In the genomic region with DNA sequence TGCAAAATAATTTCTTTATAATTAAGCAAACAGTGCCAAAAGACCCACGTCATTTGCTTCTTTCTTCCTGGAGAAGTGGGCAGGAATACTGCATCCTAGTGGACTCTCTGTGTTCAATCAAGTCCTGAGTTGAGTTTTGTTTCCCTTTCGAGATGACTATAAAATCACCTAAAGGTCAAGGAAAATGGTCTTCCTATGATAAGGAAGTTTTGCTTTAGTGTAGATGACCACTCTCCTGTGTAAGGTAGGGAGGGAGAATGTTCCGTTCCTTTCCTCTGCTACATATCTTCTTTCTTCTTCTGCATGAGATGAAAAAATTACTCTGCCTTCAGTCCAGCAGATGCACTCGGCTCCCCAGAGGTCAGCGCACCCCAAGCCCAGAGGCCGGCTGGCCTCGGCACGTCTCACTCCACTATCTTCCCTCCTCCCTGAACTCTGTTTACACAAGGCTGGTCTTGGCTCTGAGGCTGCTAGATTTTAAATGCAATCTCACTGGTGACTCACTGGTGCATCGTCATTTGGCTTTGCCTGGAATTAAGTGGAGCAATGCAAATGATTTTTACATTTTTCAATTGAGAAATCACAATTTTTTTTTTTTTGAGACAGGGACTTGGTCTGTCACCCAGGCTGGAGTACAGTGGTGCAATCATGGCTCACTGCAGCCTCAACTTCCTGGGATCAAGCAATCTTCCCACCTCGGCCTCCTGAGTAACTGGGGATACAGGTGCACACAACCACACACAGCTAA, we compare ENCODE assay signal across 11 cellular contexts. TPM values are rescaled to one million over a fixed set of nuclear protein-coding genes. Genes with fewer than 3 reads are reported as not detected.
A peak's percentile ranks its signal among the peaks of the same experiment; 100 is the strongest.
DNase-seq lines count a peak whose midpoint lies in the region; ATAC-seq, FAIRE-seq and TF ChIP-seq lines count a peak whose summit lies in the region.
"Had no signal": no experiment of that assay in that cellular context is flagged by ENCODE, and none has a peak within 500 bp of the region (broad histone marks: within the 10 kb centered on the region; RNA-seq: fewer than 3 reads in every experiment).

No MANE protein-coding gene starts in this region.

- no peak for TF ChIP-seq CTCF in HFF-Myc (IDR thresholded peaks at IDR 0.05; ENCODE audit: low read depth, low read length, missing control alignments)
- TF ChIP-seq CTCF in hepatocyte (IDR thresholded peaks at IDR 0.05; ENCODE audit: poor library complexity), result no peak
- TF ChIP-seq CTCF in stomach (IDR thresholded peaks at IDR 0.05), result no peak

- no peak for ATAC-seq in HG03432 (IDR thresholded peaks at IDR 0.05; ENCODE audit: unreplicated experiment)

- intact Hi-C loops in stomach (cut with DNase I; ENCODE audit: low total_unique reads), result no loop called here

- WGBS in hepatocyte (ENCODE audit: low lambda C conversion rate, missing lambda C conversion rate), result 33% methylated on average over 10 of the region's 10 CpGs
- 23 to 37% (median 27%) methylated on average over 10 of the region's 10 CpGs for WGBS in stomach, 5 donors

- H3K9ac ChIP-seq in adipocyte (ENCODE audit: low read length), result peak overlapping the region; percentile 76

- H3K4me1 ChIP-seq in adipocyte (ENCODE audit: control insufficient read depth, insufficient read depth, low read length), result peaks cover 34% of the 10 kb centered on the region
- H3K4me1 ChIP-seq in hepatocyte (ENCODE audit: insufficient read depth), result peaks cover 17% of the 10 kb centered on the region
- peaks cover 7 to 41% (median 14%) of the 10 kb centered on the region in 4 donors for H3K4me1 ChIP-seq in stomach
- H3K4me1 ChIP-seq in effector memory CD4-positive, alpha-beta T cell (ENCODE audit: control insufficient read depth, insufficient read depth, low read length, poor library complexity, severe bottlenecking), result peaks cover 4% of the 10 kb centered on the region
- peaks cover 5% of the 10 kb centered on the region for H3K4me1 ChIP-seq in CD8-positive, alpha-beta memory T cell (ENCODE audit: insufficient read depth, low read length)

- H3K4me3 ChIP-seq in HFF-Myc (replicated peaks; ENCODE audit: low read depth, low read length), result no peak overlapping the region
- H3K4me3 ChIP-seq in adipocyte (ENCODE audit: low read length), result peak overlapping the region; percentile 61
- no peak overlapping the region for H3K4me3 ChIP-seq in hepatocyte
- no peak overlapping the region for H3K4me3 ChIP-seq in stomach
- H3K4me3 ChIP-seq in effector memory CD4-positive, alpha-beta T cell (ENCODE audit: insufficient read depth, low read depth, low read length, poor library complexity, severe bottlenecking), result no peak overlapping the region
- no peak overlapping the region for H3K4me3 ChIP-seq in CD8-positive, alpha-beta memory T cell (ENCODE audit: low read length)
- H3K4me3 ChIP-seq: SK-N-MC had no signal

- peak overlapping the region; percentile 49 for H3K4me2 ChIP-seq in hepatocyte

- peaks cover 0 to 2% (median 0%) of the 10 kb centered on the region in 3 donors for H3K36me3 Mint-ChIP-seq in CD8-positive, alpha-beta memory T cell

- H3K9me2 ChIP-seq in hepatocyte (replicated peaks; ENCODE audit: insufficient read depth), result no peaks in the 10 kb centered on the region

- H3K27ac Mint-ChIP-seq in CD8-positive, alpha-beta memory T cell, result peak overlapping the region in 3 of 8 donors; percentile 17 to 78 (median 38)

- no peaks in the 10 kb centered on the region for H3K9me3 Mint-ChIP-seq in CD8-positive, alpha-beta memory T cell

- no peak for TF ChIP-seq EP300 in stomach (IDR thresholded peaks at IDR 0.05)

- peak overlapping the region; percentile 83 for H3K27ac ChIP-seq in hepatocyte
- peak overlapping the region in 4 of 5 donors; percentile 66 to 79 (median 72) for H3K27ac ChIP-seq in stomach
- H3K27ac ChIP-seq in effector memory CD4-positive, alpha-beta T cell (ENCODE audit: insufficient read depth, low read length, poor library complexity, severe bottlenecking), result no peak overlapping the region
- no peak overlapping the region for H3K27ac ChIP-seq in CD8-positive, alpha-beta memory T cell (ENCODE audit: low read depth, low read length)
- H3K27ac ChIP-seq: SK-N-MC had no signal

- no peaks in the 10 kb centered on the region for H3K27me3 Mint-ChIP-seq in CD8-positive, alpha-beta memory T cell

- CTCF ChIA-PET in CD8-positive, alpha-beta memory T cell (lab: Charles Lee), result interaction anchor here (10.9 kb wide), 1 partner anchor 41 kb away, joined by 304 read pairs; a partner anchor contains a TSS

- no peak for TF ChIP-seq POLR2A in stomach (IDR thresholded peaks at IDR 0.05)

- H3K27me3 ChIP-seq in adipocyte (replicated peaks; ENCODE audit: control insufficient read depth, insufficient read depth, low read length), result no peaks in the 10 kb centered on the region
- H3K27me3 ChIP-seq in hepatocyte, result no peaks in the 10 kb centered on the region
- H3K27me3 ChIP-seq in stomach, result no peaks in the 10 kb centered on the region
- H3K27me3 ChIP-seq in effector memory CD4-positive, alpha-beta T cell (replicated peaks; ENCODE audit: control insufficient read depth, insufficient read depth, low read length, poor library complexity, severe bottlenecking), result no peaks in the 10 kb centered on the region
- H3K27me3 ChIP-seq in CD8-positive, alpha-beta memory T cell (ENCODE audit: insufficient read depth, low read length, poor library complexity, severe bottlenecking), result no peaks in the 10 kb centered on the region

- no peaks in the 10 kb centered on the region for H4K20me1 ChIP-seq in hepatocyte (ENCODE audit: insufficient read depth, poor library complexity, severe bottlenecking)

- DNase-seq in HFF-Myc (ENCODE audit: extremely low read depth, low read depth), result peak; percentile 54
- peak; percentile 96 for DNase-seq in adipocyte (ENCODE audit: low read depth)
- peak; percentile 85 for DNase-seq in hepatocyte (ENCODE audit: low spot score)
- peak; percentile 59 for DNase-seq in stomach
- no peak for DNase-seq in effector memory CD4-positive, alpha-beta T cell
- no peak for DNase-seq in GM19239 (ENCODE audit: insufficient read length, low spot score)
- no peak for DNase-seq in CD8-positive, alpha-beta memory T cell
- DNase-seq: hippocampal formation; stimulated activated naive CD4-positive, alpha-beta T cell had no signal

- POLR2A ChIA-PET in CD8-positive, alpha-beta memory T cell (lab: Charles Lee), result no interaction called here

- no peak overlapping the region for H3K4me3 Mint-ChIP-seq in CD8-positive, alpha-beta memory T cell

- no peak for FAIRE-seq in GM19239 (lab: Jason Lieb, UNC)

- H3K79me2 ChIP-seq in hepatocyte, result no peaks in the 10 kb centered on the region

- H2AFZ ChIP-seq in hepatocyte, result no peak overlapping the region

- H3K36me3 ChIP-seq in adipocyte (ENCODE audit: control insufficient read depth, insufficient read depth, low read length, severe bottlenecking), result no peaks in the 10 kb centered on the region
- no peaks in the 10 kb centered on the region for H3K36me3 ChIP-seq in hepatocyte (replicated peaks; ENCODE audit: insufficient read depth, low read depth)
- H3K36me3 ChIP-seq in stomach, result no peaks in the 10 kb centered on the region
- H3K36me3 ChIP-seq in effector memory CD4-positive, alpha-beta T cell (ENCODE audit: control insufficient read depth, insufficient read depth, low read length), result no peaks in the 10 kb centered on the region
- H3K36me3 ChIP-seq in CD8-positive, alpha-beta memory T cell (ENCODE audit: insufficient read depth, low read length), result no peaks in the 10 kb centered on the region

- H3K4me1 Mint-ChIP-seq in CD8-positive, alpha-beta memory T cell, result peaks cover 5 to 7% (median 6%) of the 10 kb centered on the region in 3 donors

- H3K9me3 ChIP-seq in adipocyte (ENCODE audit: control insufficient read depth, low read length) (no peaks in the 10 kb centered on the region), hepatocyte (ENCODE audit: low read depth) (no peaks in the 10 kb centered on the region), stomach (no peaks in the 10 kb centered on the region)
- H3K9me3 ChIP-seq in effector memory CD4-positive, alpha-beta T cell (ENCODE audit: control insufficient read depth, low read length), result no peaks in the 10 kb centered on the region
- H3K9me3 ChIP-seq in CD8-positive, alpha-beta memory T cell (ENCODE audit: low read length), result no peaks in the 10 kb centered on the region

RNA-seq across cellular contexts. Expression of a gene that starts 18.6 kb away (rescaled TPM):
- total RNA-seq in hepatocyte (167 and 172 TPM in 2 replicates), stomach (100 to 1,000 TPM in 3 of 5 donors, 10 to 100 TPM in 2; 44.3 to 149 (median 128) TPM)
- polyA plus RNA-seq in hepatocyte (190 and 192 TPM in 2 replicates), stomach (100 to 1,000 TPM; 140 to 202 (median 168) TPM)
- 100 to 1,000 TPM; 247 to 261 TPM for total RNA-seq in CD8-positive, alpha-beta memory T cell
- polyA plus RNA-seq in CD8-positive, alpha-beta memory T cell, result 149 TPM

RNA-seq across cellular contexts. Expression of a gene that starts 43.8 kb away (rescaled TPM):
- total RNA-seq in hepatocyte, result 19.2 and 36.7 TPM in 2 replicates
- 46.4 and 51.9 TPM in 2 replicates for polyA plus RNA-seq in hepatocyte
- 100 to 1,000 TPM in 2 of 5 donors, 10 to 100 TPM in 3; 15.4 to 446 (median 71.4) TPM for total RNA-seq in stomach
- 100 to 1,000 TPM; 119 to 173 (median 137) TPM for polyA plus RNA-seq in stomach
- total RNA-seq in CD8-positive, alpha-beta memory T cell, result 10 to 100 TPM; 43.9 to 47.9 TPM
- 23.2 TPM for polyA plus RNA-seq in CD8-positive, alpha-beta memory T cell

Comparison
In these comparisons a context has a peak if more than half of its experiments do, and no peak if none do; other contexts are left out.
1. DNase-seq: peak in HFF-Myc (single experiment), adipocyte (single experiment), hepatocyte (single experiment) and stomach (single experiment); none in effector memory CD4-positive, alpha-beta T cell (0 of 3), GM19239 (single experiment) and CD8-positive, alpha-beta memory T cell (0 of 5).
2. H3K27ac ChIP-seq: peak in hepatocyte (single experiment) and stomach (4 of 5); none in effector memory CD4-positive, alpha-beta T cell (single experiment) and CD8-positive, alpha-beta memory T cell (single experiment).